ENCODE assay signal across 37 cellular contexts in the genomic region with DNA sequence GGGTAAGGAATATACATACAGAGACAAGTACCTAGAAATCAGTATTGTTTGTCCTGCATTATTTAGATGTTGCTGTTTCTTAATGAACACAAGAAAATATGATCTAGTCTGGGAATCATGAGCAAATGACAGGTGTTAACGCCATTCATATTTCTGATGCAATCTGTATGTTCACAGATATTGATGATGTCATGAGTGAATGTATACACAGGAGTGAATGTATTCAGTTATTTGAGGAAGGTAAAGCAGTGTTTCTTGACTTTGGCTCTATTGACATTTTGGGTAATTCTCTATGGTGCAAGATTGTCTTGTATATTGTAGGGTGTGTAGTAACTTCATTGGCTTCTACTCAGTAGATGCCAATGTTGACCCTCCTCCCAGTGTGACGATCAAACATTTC. TPM values are rescaled to one million over a fixed set of nuclear protein-coding genes. Genes with fewer than 3 reads are reported as not detected.
"Had no signal": no experiment of that assay in that cellular context is flagged by ENCODE, and none has a peak within 500 bp of the region (broad histone marks: within the 10 kb centered on the region; RNA-seq: fewer than 3 reads in every experiment).

No MANE protein-coding gene starts in this region.

- H3K27me3 ChIP-seq: adrenal gland, ascending aorta, body of pancreas, brain microvascular endothelial cell, breast epithelium had no signal

- H3K9me3 ChIP-seq: adrenal gland, ascending aorta, body of pancreas had no signal

- DNase-seq: activated effector memory CD4-positive, alpha-beta T cell treated with anti-CD3 and anti-CD28 coated beads, Interleukin-2, amount 50 U/mL, for 16 hours; activated effector memory CD4-positive, alpha-beta T cell treated with Interleukin-2 at 50 U/mL for 16 hours; activated gamma-delta T cell; activated gamma-delta T cell treated with Interleukin-2 at 50 U/mL for 16 hours; activated naive CD4-positive, alpha-beta T cell; activated naive CD4-positive, alpha-beta T cell treated with anti-CD3 and anti-CD28 coated beads for 36 hours; activated naive CD4-positive, alpha-beta T cell treated with anti-CD3 and anti-CD28 coated beads, Interleukin-2, amount 10 ng/mL, durations not matched to agents 7 days and 5 days; activated naive CD4-positive, alpha-beta T cell treated with anti-CD3 and anti-CD28 coated beads, Interleukin-2, amount 50 U/mL, for 16 hours; activated naive CD4-positive, alpha-beta T cell treated with Interleukin-2 at 50 U/mL for 16 hours; activated naive CD8-positive, alpha-beta T cell treated with anti-CD3 and anti-CD28 coated beads for 36 hours; activated naive CD8-positive, alpha-beta T cell treated with anti-CD3 and anti-CD28 coated beads, Interleukin-2, amount 10 ng/mL, durations not matched to agents 7 days and 5 days; activated naive CD8-positive, alpha-beta T cell treated with anti-CD3 and anti-CD28 coated beads, Interleukin-2, amount 50 U/mL, for 24 hours; activated T-cell treated with anti-CD3 and anti-CD28 coated beads, Interleukin-2, amount 50 U/mL, for 1 hour; activated T-cell treated with anti-CD3 and anti-CD28 coated beads, Interleukin-2, amount 50 U/mL, for 24 hours; activated T-cell treated with anti-CD3 and anti-CD28 coated beads, Interleukin-2, amount 50 U/mL, for 4 hours; activated T-cell treated with anti-CD3 and anti-CD28 coated beads, Interleukin-2, amount 50 U/mL, for 48 hours; activated T-cell treated with anti-CD3 and anti-CD28 coated beads, Interleukin-2, amount 50 U/mL, for 72 hours; adrenal gland; amniotic stem cell; amygdala; anterior cingulate cortex; aorta; body of pancreas; brain microvascular endothelial cell; caudate nucleus; central memory CD4-positive, alpha-beta T cell; cerebellar nuclear complex had no signal

- H3K4me1 ChIP-seq: adrenal gland, ascending aorta, body of pancreas, breast epithelium had no signal

- H3K4me3 ChIP-seq: adrenal gland, ascending aorta, body of pancreas, breast epithelium, cardiac muscle cell had no signal

- H3K36me3 ChIP-seq: adrenal gland, ascending aorta, breast epithelium, cardiac muscle cell had no signal

- FAIRE-seq: astrocyte, bronchial epithelial cell had no signal

- H3K27ac ChIP-seq: adrenal gland, ascending aorta, body of pancreas, brain microvascular endothelial cell, breast epithelium, cardiac muscle cell had no signal

- ATAC-seq: activated naive CD4-positive, alpha-beta T cell treated with anti-CD3 and anti-CD28 coated beads, Interleukin-2, amount 50 U/mL, for 72 hours; activated naive CD8-positive, alpha-beta T cell treated with anti-CD3 and anti-CD28 coated beads, Interleukin-2, amount 50 U/mL, for 24 hours; activated T-cell treated with anti-CD3 and anti-CD28 coated beads, Interleukin-2, amount 50 U/mL, for 4 hours; activated T-cell treated with anti-CD3 and anti-CD28 coated beads, Interleukin-2, amount 50 U/mL, for 72 hours; activated T-helper 17 cell treated with anti-CD3 and anti-CD28 coated beads, Interleukin-2, amount 50 U/mL, for 72 hours; body of pancreas had no signal

RNA-seq across cellular contexts. Expression of gene RTL1, which starts 26.7 kb away (rescaled TPM):
- total RNA-seq: activated naive CD4-positive, alpha-beta T cell treated with anti-CD3 and anti-CD28 coated beads for 36 hours; activated naive CD4-positive, alpha-beta T cell treated with anti-CD3 and anti-CD28 coated beads, Interleukin-2, amount 50 U/mL, for 72 hours; activated naive CD8-positive, alpha-beta T cell treated with anti-CD3 and anti-CD28 coated beads for 36 hours; activated naive CD8-positive, alpha-beta T cell treated with anti-CD3 and anti-CD28 coated beads, Interleukin-2, amount 10 ng/mL, durations not matched to agents 7 days and 5 days; activated T-cell treated with anti-CD3 and anti-CD28 coated beads, Interleukin-2, amount 50 U/mL, for 4 hours; activated T-cell treated with anti-CD3 and anti-CD28 coated beads, Interleukin-2, amount 50 U/mL, for 72 hours; activated T-helper 1 cell treated with anti-CD3 and anti-CD28 coated beads, Interleukin-12 subunit alpha, Interleukin-12 subunit beta, Interleukin-2, Interleukin-4 antibody, amounts not matched to agents 30 ng/mL and 10 ng/mL and 1 ng/mL, durations not matched to agents 14 hours and 24 hours and 36 hours; activated T-helper 17 cell treated with anti-CD3 and anti-CD28 coated beads, Interleukin-2, amount 50 U/mL, for 72 hours; activated T-helper 2 cell treated with anti-CD3 and anti-CD28 coated beads, Interferon-gamma antibody, Interleukin-2, Interleukin-4, amounts not matched to agents 10 μg/mL and 5 μg/mL and 100 μg/mL, durations not matched to agents 14 hours and 24 hours and 36 hours; aorta; ascending aorta; breast epithelium; bronchial epithelial cell; cardiac septum had no signal
- polyA plus RNA-seq: aorta, cardiac muscle cell had no signal
